8 cellular contexts compared by ENCODE assay signal in genomic region chr6:32047855-32048766, GRCh38. TPM values are rescaled to one million over a fixed set of nuclear protein-coding genes. Genes with fewer than 3 reads are reported as not detected.
A peak's percentile ranks its signal among the peaks of the same experiment; 100 is the strongest.
DNase-seq lines count a peak whose midpoint lies in the region; ATAC-seq and TF ChIP-seq lines count a peak whose summit lies in the region.

No MANE protein-coding gene starts in this region.

- no peak for DNase-seq in AG09319 (ENCODE audit: extremely low read depth, low read depth)
- DNase-seq in GM20000 (ENCODE audit: low spot score), result peak; percentile 84
- DNase-seq in PC-9, result peak; percentile 38 to 74
- DNase-seq in activated T-helper 1 cell treated with anti-CD3 and anti-CD28 coated beads, Interleukin-2, amount 50 U/mL, for 16 hours (ENCODE audit: low read depth in 1 of 2, low spot score in 1 of 2), result peak; percentile 44 to 48
- peak; percentile 24 to 78 for DNase-seq in foreskin fibroblast
- peak; percentile 76 for DNase-seq in omental fat pad (ENCODE audit: low spot score)
- DNase-seq in thoracic aorta (ENCODE audit: low spot score), result no peak

- H3F3A ChIP-seq in PC-9 (ENCODE audit: insufficient read depth, low read depth), result peaks cover 19% of the 10 kb centered on the region; the same call in 1 of the 2 replicates

- BruUV-seq in PC-9 (replicated peaks; lab: Mats Ljungman, UMichigan), result TSS peak; percentile 5

- H3K79me2 ChIP-seq in PC-9 (ENCODE audit: low read depth), result no peaks in the 10 kb centered on the region

- H3K27ac ChIP-seq in PC-9, result peak overlapping the region; percentile 91
- peak overlapping the region in 1 of 2 donors; percentile 44 for H3K27ac ChIP-seq in thoracic aorta

- no peaks in the 10 kb centered on the region for H4K20me1 ChIP-seq in PC-9 (ENCODE audit: insufficient read depth)

- H3K4me1 ChIP-seq in PC-9 (replicated peaks; ENCODE audit: insufficient read depth) (peaks cover 30% of the 10 kb centered on the region), thoracic aorta (ENCODE audit: control insufficient read depth in 1 of 2, low read depth in 2 of 2) (peaks cover 7 to 15% of the 10 kb centered on the region in 2 donors)

- no peaks in the 10 kb centered on the region for H3K9me2 ChIP-seq in PC-9 (ENCODE audit: insufficient read depth)

- H3K36me3 ChIP-seq in PC-9 (ENCODE audit: low read depth), result no peaks in the 10 kb centered on the region
- H3K36me3 ChIP-seq in thoracic aorta, result peaks cover 3% of the 10 kb centered on the region

- intact Hi-C loops in PC-9 (cut with micrococcal nuclease; ENCODE audit: unreplicated experiment), result loop anchor here (2.0 kb wide), 2 partner anchors 31 to 67 kb away; no protein-coding TSS in a partner anchor

- peak overlapping the region; percentile 87 for H3K4me2 ChIP-seq in PC-9

- CTCF ChIA-PET in PC-9 (lab: Charles Lee), result interaction anchor here (0.6 to 0.8 kb wide), 5 partner anchors 11 to 309 kb away, joined by 3 to 11 read pairs (median 4); no protein-coding TSS in a partner anchor

- ATAC-seq in omental fat pad (ENCODE audit: low FRiP score), result peak; percentile 34
- peak; percentile 51 for ATAC-seq in thoracic aorta (ENCODE audit: insufficient number of reproducible peaks, low FRiP score, low read depth)
- no peak for ATAC-seq in GM19395 (IDR thresholded peaks at IDR 0.05; ENCODE audit: unreplicated experiment)

- no peaks in the 10 kb centered on the region for H3K27me3 ChIP-seq in PC-9 (ENCODE audit: insufficient read depth, low read depth)
- H3K27me3 ChIP-seq in thoracic aorta (replicated peaks; ENCODE audit: insufficient read depth), result no peaks in the 10 kb centered on the region

- no peaks in the 10 kb centered on the region for H3K9me3 ChIP-seq in PC-9 (ENCODE audit: insufficient read depth, low read depth)
- H3K9me3 ChIP-seq in thoracic aorta, result no peaks in the 10 kb centered on the region

- TF ChIP-seq CTCF in AG09319 (IDR thresholded peaks at IDR 0.05; ENCODE audit: low read depth, low read length) (peak; percentile 75), GM20000 (IDR thresholded peaks at IDR 0.05; ENCODE audit: extremely low read depth, missing control alignments) (peak; percentile 92), PC-9 (conservative IDR thresholded peaks at IDR 0.05) (peak; percentile 81), foreskin fibroblast (IDR thresholded peaks at IDR 0.05; ENCODE audit: low read depth, low read length) (peak; percentile 69), omental fat pad (IDR thresholded peaks at IDR 0.05) (no peak), thoracic aorta (IDR thresholded peaks at IDR 0.05) (peak; percentile 96)

- peak overlapping the region; percentile 70; the same call in 1 of the 2 replicates for H2AFZ ChIP-seq in PC-9

- peak overlapping the region; percentile 46; the same call in 1 of the 2 replicates for H3K4me3 ChIP-seq in PC-9
- H3K4me3 ChIP-seq in foreskin fibroblast (ENCODE audit: low read depth in 1 of 2, low read length in 2 of 2), result no peak overlapping the region
- H3K4me3 ChIP-seq in thoracic aorta, result no peak overlapping the region

- POLR2A ChIA-PET in PC-9 (lab: Charles Lee; ENCODE audit: unreplicated experiment), result no interaction called here

RNA-seq across cellular contexts. Expression of gene CYP21A2, which starts 9.9 kb away (rescaled TPM):
- total RNA-seq in PC-9 (2021) (0.33 TPM in 1 of 2 replicates, not detected in the other), omental fat pad (1 to 10 TPM in 3 of 4 donors, under 1 TPM in 1; 0.63 to 5.7 (median 2.8) TPM), thoracic aorta (1 to 10 TPM in 1 of 2 donors, not detected in 1; 2.4 TPM)

RNA-seq across cellular contexts. Expression of gene C4B, which starts 33.5 kb away (rescaled TPM):
- total RNA-seq in PC-9 (2021) (7.5 and 8.3 TPM in 2 replicates), omental fat pad (100 to 1,000 TPM in 3 of 4 donors, 10 to 100 TPM in 1; 15.4 to 912 (median 204) TPM), thoracic aorta (100 to 1,000 TPM in 1 of 2 donors, 10 to 100 TPM in 1; 44.3 to 108 TPM)

Comparison
In these comparisons a context has a peak if more than half of its experiments do, and no peak if none do; other contexts are left out.
1. DNase-seq: peak in GM20000 (single experiment), PC-9 (2 of 2), activated T-helper 1 cell treated with anti-CD3 and anti-CD28 coated beads, Interleukin-2, amount 50 U/mL, for 16 hours (2 of 2), foreskin fibroblast (2 of 2) and omental fat pad (single experiment); none in AG09319 (single experiment) and thoracic aorta (single experiment).
2. CTCF ChIP-seq: peak in AG09319 (single experiment), GM20000 (single experiment), PC-9 (single experiment), foreskin fibroblast (single experiment) and thoracic aorta (single experiment); none in omental fat pad (0 of 3).